Comparison of ENCODE assay signal across 18 cellular contexts in the genomic region with DNA sequence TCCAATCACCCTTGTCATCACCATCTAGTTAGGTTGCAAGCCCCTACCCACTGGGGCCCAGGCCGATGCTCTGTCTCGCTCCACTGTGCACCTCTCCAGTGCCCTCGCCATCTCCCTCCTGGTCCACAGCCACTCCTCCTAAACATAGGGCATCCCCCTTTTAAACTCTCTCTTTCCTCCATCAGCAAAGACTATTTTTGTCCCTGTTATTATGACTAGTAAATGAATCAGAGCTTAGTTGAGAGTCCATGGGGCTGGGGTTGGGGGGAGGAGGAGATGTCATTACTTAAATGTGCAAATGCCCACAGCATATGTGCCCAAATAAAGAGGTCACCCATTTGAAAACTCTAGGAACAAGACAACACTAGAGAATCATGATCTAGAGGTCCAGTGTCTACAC.
DNase-seq lines count a peak whose midpoint lies in the region; ATAC-seq and TF ChIP-seq lines count a peak whose summit lies in the region.
"Had no signal": no experiment of that assay in that cellular context is flagged by ENCODE, and none has a peak within 500 bp of the region (broad histone marks: within the 10 kb centered on the region; RNA-seq: fewer than 3 reads in every experiment).

No MANE protein-coding gene starts in this region.

- H3K4me3 ChIP-seq in foreskin fibroblast (ENCODE audit: low read depth in 1 of 2, low read length in 2 of 2), result no peak overlapping the region
- H3K4me3 ChIP-seq: A549, PC-9, SK-N-MC had no signal

- no peak for TF ChIP-seq CTCF in foreskin fibroblast (IDR thresholded peaks at IDR 0.05; ENCODE audit: low read depth, low read length)

- DNase-seq in A172 (ENCODE audit: low spot score) (peak; percentile 13), EL (peak; percentile 13), M059J (ENCODE audit: low read depth) (peak; percentile 11), foreskin fibroblast (peak; percentile 34 to 60), AML-193 (lab: John Stamatoyannopoulos, UW) (no peak), NCI-H1092 (lab: John Stamatoyannopoulos, UW) (no peak)
- DNase-seq: BE2C; CD8-positive, alpha-beta T cell; KBM-7; NCI-H1105; NCI-H187 treated with DMSO at 0.1 percent for 48 hours; NCI-H446; PC-9 had no signal

- TF ChIP-seq POLR2A in GM18505 (IDR thresholded peaks at IDR 0.05; ENCODE audit: borderline replicate concordance, extremely low read depth, insufficient read depth, insufficient read length), result no peak

- ATAC-seq in GM18505 (IDR thresholded peaks at IDR 0.05; ENCODE audit: unreplicated experiment), result no peak
- no peak for ATAC-seq in HG02870 (IDR thresholded peaks at IDR 0.05; ENCODE audit: unreplicated experiment)
- ATAC-seq: A549; CD8-positive, alpha-beta T cell; Right ventricle myocardium inferior had no signal

Comparison
In these comparisons a context has a peak if more than half of its experiments do, and no peak if none do; other contexts are left out.
1. DNase-seq: peak in A172 (single experiment), EL (single experiment), M059J (single experiment) and foreskin fibroblast (2 of 2); none in AML-193 (0 of 2) and NCI-H1092 (single experiment).